In the genomic region with DNA sequence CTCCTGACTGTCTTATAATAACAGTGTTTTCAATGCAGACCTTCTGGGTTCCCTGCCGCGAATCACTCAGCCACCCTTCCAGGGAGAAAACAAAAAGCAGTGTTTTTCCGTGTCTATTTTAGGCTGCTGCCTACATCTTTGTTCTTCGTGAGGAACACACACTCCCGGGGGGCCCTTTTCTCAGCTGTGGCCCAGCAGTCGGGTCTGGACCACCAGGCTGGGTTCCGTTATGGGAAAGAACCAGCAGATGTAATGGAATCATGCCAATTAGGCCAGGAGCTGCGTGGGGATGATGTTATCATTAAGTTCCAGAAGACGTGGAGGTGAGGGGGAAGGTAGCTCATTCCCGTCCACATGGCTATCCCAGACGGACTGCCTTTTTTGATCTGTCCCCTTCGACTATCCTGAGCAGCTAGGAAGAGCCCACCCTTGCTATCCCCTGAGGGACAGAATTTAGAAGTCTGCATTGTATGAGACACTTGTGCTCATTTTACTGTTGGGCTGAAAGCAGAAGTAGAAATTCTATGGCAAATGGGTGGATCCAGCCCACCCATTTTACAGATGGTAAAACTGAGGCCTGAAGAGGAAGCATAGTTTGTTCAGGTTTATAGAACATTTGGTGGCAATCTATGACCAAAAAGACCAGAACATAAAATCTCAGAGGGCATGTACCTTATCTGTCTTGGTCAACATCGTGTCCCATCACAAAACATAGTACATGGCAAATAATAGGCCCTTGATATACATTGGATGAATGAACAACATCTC, we compare ENCODE assay signal across 1 cellular context.
TF ChIP-seq lines count a peak whose summit lies in the region.

No MANE protein-coding gene starts in this region.

TF ChIP-seq in HepG2, 621 proteins besides CTCF, POLR2A, EP300 and RAD21:
- TF ChIP-seq SMARCE1 (IDR thresholded peaks at IDR 0.05; ENCODE audit: borderline replicate concordance) = no peak
- peak; percentile 83 for TF ChIP-seq ZNF629 (CRISPR knock-in tag; conservative IDR thresholded peaks at IDR 0.05)
- TF ChIP-seq XBP1 (CRISPR knock-in tag; IDR thresholded peaks at IDR 0.05) = no peak
- no peak for TF ChIP-seq SRY (CRISPR knock-in tag; IDR thresholded peaks at IDR 0.05)
- no peak for TF ChIP-seq ZNF432 (CRISPR knock-in tag; IDR thresholded peaks at IDR 0.05; ENCODE audit: borderline replicate concordance)
- TF ChIP-seq, protein P1, sequence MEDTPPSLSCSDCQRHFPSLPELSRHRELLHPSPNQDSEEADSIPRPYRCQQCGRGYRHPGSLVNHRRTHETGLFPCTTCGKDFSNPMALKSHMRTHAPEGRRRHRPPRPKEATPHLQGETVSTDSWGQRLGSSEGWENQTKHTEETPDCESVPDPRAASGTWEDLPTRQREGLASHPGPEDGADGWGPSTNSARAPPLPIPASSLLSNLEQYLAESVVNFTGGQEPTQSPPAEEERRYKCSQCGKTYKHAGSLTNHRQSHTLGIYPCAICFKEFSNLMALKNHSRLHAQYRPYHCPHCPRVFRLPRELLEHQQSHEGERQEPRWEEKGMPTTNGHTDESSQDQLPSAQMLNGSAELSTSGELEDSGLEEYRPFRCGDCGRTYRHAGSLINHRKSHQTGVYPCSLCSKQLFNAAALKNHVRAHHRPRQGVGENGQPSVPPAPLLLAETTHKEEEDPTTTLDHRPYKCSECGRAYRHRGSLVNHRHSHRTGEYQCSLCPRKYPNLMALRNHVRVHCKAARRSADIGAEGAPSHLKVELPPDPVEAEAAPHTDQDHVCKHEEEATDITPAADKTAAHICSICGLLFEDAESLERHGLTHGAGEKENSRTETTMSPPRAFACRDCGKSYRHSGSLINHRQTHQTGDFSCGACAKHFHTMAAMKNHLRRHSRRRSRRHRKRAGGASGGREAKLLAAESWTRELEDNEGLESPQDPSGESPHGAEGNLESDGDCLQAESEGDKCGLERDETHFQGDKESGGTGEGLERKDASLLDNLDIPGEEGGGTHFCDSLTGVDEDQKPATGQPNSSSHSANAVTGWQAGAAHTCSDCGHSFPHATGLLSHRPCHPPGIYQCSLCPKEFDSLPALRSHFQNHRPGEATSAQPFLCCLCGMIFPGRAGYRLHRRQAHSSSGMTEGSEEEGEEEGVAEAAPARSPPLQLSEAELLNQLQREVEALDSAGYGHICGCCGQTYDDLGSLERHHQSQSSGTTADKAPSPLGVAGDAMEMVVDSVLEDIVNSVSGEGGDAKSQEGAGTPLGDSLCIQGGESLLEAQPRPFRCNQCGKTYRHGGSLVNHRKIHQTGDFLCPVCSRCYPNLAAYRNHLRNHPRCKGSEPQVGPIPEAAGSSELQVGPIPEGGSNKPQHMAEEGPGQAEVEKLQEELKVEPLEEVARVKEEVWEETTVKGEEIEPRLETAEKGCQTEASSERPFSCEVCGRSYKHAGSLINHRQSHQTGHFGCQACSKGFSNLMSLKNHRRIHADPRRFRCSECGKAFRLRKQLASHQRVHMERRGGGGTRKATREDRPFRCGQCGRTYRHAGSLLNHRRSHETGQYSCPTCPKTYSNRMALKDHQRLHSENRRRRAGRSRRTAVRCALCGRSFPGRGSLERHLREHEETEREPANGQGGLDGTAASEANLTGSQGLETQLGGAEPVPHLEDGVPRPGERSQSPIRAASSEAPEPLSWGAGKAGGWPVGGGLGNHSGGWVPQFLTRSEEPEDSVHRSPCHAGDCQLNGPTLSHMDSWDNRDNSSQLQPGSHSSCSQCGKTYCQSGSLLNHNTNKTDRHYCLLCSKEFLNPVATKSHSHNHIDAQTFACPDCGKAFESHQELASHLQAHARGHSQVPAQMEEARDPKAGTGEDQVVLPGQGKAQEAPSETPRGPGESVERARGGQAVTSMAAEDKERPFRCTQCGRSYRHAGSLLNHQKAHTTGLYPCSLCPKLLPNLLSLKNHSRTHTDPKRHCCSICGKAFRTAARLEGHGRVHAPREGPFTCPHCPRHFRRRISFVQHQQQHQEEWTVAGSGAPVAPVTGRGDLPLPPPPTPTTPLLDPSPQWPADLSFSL (CRISPR knock-in tag; IDR thresholded peaks at IDR 0.05) = no peak
- no peak for TF ChIP-seq SOX5 (CRISPR knock-in tag; IDR thresholded peaks at IDR 0.05; ENCODE audit: borderline replicate concordance)
